11 cellular contexts compared by ENCODE assay signal in the genomic region with DNA sequence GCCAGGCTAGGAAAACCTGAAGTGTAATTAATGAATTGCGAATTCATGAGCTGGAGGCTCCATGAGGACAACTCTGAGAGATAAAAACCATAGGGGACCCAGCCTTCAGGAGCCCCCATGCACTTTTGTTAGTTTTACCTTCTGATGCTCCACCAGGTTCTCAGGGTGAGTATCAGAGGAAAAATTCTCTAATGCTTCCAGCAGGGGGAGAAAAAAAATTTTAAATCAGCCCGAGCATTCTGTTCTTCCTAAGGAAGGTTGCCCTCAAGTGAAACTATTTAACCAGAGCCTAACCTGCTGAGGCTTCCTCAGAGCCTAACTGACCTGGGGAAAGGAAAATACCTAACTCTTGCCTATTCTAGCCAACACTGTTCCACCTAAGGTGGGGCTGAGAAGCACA.
A peak's percentile ranks its signal among the peaks of the same experiment; 100 is the strongest.
DNase-seq lines count a peak whose midpoint lies in the region; ATAC-seq lines count a peak whose summit lies in the region.
"Had no signal": no experiment of that assay in that cellular context is flagged by ENCODE, and none has a peak within 500 bp of the region (broad histone marks: within the 10 kb centered on the region; RNA-seq: fewer than 3 reads in every experiment).

No MANE protein-coding gene starts in this region.

- DNase-seq in ACHN (peak; percentile 37), KBM-7 (peak; percentile 29), UCSD-AML1 (lab: John Stamatoyannopoulos, UW; ENCODE audit: unreplicated experiment) (peak; percentile 9), kidney glomerular epithelial cell (lab: John Stamatoyannopoulos, UW) (peak; percentile 26), GDM1 (lab: John Stamatoyannopoulos, UW) (no peak), NCI-H526 treated with DMSO at 0.1 percent for 48 hours (lab: John Stamatoyannopoulos, UW) (no peak)
- DNase-seq: aorta, NCI-H2107, spleen had no signal

- in situ Hi-C loops in ACHN (cut with HindIII; ENCODE audit: low pct_ligation_motif_present, low pct_unique_long_range_greater_than_20kb, low sequenced_read_pairs), result no loop called here
- in situ Hi-C loops in KBM-7 (cut with MboI; ENCODE audit: low pct_unique_long_range_greater_than_20kb, low sequenced_read_pairs), result no loop called here

- ATAC-seq in GM19351 (IDR thresholded peaks at IDR 0.05; ENCODE audit: unreplicated experiment), result no peak
- no peak for ATAC-seq in HG02840 (IDR thresholded peaks at IDR 0.05; ENCODE audit: low FRiP score, unreplicated experiment)

Comparison
In these comparisons a context has a peak if more than half of its experiments do, and no peak if none do; other contexts are left out.
1. DNase-seq: peak in ACHN (single experiment), KBM-7 (single experiment), UCSD-AML1 (single experiment) and kidney glomerular epithelial cell (single experiment); none in GDM1 (single experiment) and NCI-H526 treated with DMSO at 0.1 percent for 48 hours (single experiment).